Comparison of ENCODE assay signal across 8 cellular contexts in the genomic region with DNA sequence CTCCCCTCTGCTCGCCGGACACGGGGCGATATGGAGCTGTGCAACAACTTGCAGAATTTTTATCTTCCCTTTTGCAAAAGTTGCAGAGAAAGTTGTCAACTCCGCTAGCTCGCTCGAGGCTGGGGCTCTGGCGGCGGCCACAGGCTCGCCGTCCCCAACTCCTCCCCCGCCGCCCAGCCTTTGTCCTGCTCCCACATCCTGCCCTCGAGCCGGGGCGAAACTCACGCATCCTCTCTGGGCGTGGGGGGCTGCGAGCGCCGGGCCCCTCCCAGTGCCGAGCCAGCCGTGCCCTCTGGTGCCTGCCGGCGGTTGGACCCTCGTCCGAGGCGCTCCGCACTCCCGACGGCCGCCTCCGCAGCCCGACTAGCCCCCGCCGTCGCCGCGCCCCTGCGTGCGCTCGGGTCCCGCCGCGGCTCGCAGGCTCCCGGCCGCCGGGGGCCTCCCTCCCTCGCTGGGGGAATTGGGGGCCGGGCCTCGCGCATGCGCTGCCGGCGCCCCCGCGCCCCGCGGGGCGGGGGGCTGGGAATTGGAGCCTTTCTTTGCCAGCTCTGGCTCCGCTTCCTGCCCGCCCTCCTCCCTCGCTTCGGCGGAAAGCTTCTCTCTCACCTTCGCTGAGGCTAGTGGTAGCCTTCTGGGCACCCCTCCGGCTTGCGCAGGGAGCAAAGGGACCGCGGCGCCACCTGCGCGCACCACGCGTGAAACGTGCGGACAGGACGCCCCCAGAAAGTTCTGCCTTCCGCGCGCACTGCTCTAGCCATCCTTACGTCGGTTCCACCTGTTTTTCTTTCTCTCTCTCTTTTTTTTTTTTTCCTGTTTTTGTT. TPM values are rescaled to one million over a fixed set of nuclear protein-coding genes. Genes with fewer than 3 reads are reported as not detected.
DNase-seq lines count a peak whose midpoint lies in the region; ATAC-seq and TF ChIP-seq lines count a peak whose summit lies in the region.

A gene with protein sequence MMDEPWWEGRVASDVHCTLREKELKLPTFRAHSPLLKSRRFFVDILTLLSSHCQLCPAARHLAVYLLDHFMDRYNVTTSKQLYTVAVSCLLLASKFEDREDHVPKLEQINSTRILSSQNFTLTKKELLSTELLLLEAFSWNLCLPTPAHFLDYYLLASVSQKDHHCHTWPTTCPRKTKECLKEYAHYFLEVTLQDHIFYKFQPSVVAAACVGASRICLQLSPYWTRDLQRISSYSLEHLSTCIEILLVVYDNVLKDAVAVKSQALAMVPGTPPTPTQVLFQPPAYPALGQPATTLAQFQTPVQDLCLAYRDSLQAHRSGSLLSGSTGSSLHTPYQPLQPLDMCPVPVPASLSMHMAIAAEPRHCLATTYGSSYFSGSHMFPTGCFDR (minus strand): TSS at position 426 of the 821 bp plus-strand sequence. CDS start 641 bp downstream, outside the sequence.

- CTCF ChIA-PET in activated CD8-positive, alpha-beta T cell treated with anti-CD3 and anti-CD28 coated beads, Interleukin-2, amount 10 ng/mL, durations not matched to agents 7 days and 5 days (lab: Charles Lee), result no interaction called here

- H3K4me1 ChIP-seq in gastroesophageal sphincter, result peaks cover 0 to 19% (median 6%) of the 10 kb centered on the region in 3 donors

- H3K27ac Mint-ChIP-seq in activated CD8-positive, alpha-beta T cell treated with anti-CD3 and anti-CD28 coated beads, Interleukin-2, amount 10 ng/mL, durations not matched to agents 7 days and 5 days, result no peak within 1 kb of the TSS
- H3K27ac Mint-ChIP-seq in nephron progenitor cell, result peak within 1 kb of the TSS; percentile 38

- peak within 1 kb of the TSS; percentile 34 to 69 for H3K4me3 ChIP-seq in gastroesophageal sphincter

- no peaks in the 10 kb centered on the region for H3K36me3 ChIP-seq in gastroesophageal sphincter

- peaks cover 24% of the 10 kb centered on the region for H3K27me3 ChIP-seq in gastroesophageal sphincter

- ATAC-seq in GM21737 (IDR thresholded peaks at IDR 0.05; ENCODE audit: unreplicated experiment) (peak; percentile 55), gastroesophageal sphincter (peak; percentile 67), GM18519 (IDR thresholded peaks at IDR 0.05; ENCODE audit: low FRiP score, unreplicated experiment) (no peak)
- ATAC-seq in activated CD8-positive, alpha-beta T cell treated with anti-CD3 and anti-CD28 coated beads, Interleukin-2, amount 10 ng/mL, durations not matched to agents 7 days and 5 days, result peak; percentile 70

- no peaks in the 10 kb centered on the region for H3K9me3 Mint-ChIP-seq in activated CD8-positive, alpha-beta T cell treated with anti-CD3 and anti-CD28 coated beads, Interleukin-2, amount 10 ng/mL, durations not matched to agents 7 days and 5 days (ENCODE audit: insufficient read depth)
- H3K9me3 Mint-ChIP-seq in nephron progenitor cell, result no peaks in the 10 kb centered on the region

- peaks cover 8% of the 10 kb centered on the region for H3K4me1 Mint-ChIP-seq in activated CD8-positive, alpha-beta T cell treated with anti-CD3 and anti-CD28 coated beads, Interleukin-2, amount 10 ng/mL, durations not matched to agents 7 days and 5 days (ENCODE audit: low read depth)
- H3K4me1 Mint-ChIP-seq in nephron progenitor cell, result peaks cover 53% of the 10 kb centered on the region

- no peak for TF ChIP-seq CTCF in gastroesophageal sphincter (IDR thresholded peaks at IDR 0.05)
- TF ChIP-seq CTCF in nephron progenitor cell (IDR thresholded peaks at IDR 0.05), result no peak

- peaks cover 74% of the 10 kb centered on the region for H3K27me3 Mint-ChIP-seq in activated CD8-positive, alpha-beta T cell treated with anti-CD3 and anti-CD28 coated beads, Interleukin-2, amount 10 ng/mL, durations not matched to agents 7 days and 5 days (ENCODE audit: low read depth)
- peaks cover 16% of the 10 kb centered on the region for H3K27me3 Mint-ChIP-seq in nephron progenitor cell (ENCODE audit: low read depth, poor library complexity)

- H3K4me3 Mint-ChIP-seq in activated CD8-positive, alpha-beta T cell treated with anti-CD3 and anti-CD28 coated beads, Interleukin-2, amount 10 ng/mL, durations not matched to agents 7 days and 5 days, result peak within 1 kb of the TSS; percentile 71
- peak within 1 kb of the TSS; percentile 98 for H3K4me3 Mint-ChIP-seq in nephron progenitor cell

- DNase-seq in Daoy (ENCODE audit: low read depth) (peak; percentile 86), NCI-H146 (lab: John Stamatoyannopoulos, UW) (peak; percentile 79), nephron progenitor cell (peak; percentile 89), AML-193 (lab: John Stamatoyannopoulos, UW) (no peak)
- peak; percentile 31 for DNase-seq in activated CD8-positive, alpha-beta T cell treated with anti-CD3 and anti-CD28 coated beads, Interleukin-2, amount 10 ng/mL, durations not matched to agents 7 days and 5 days

- 0 to 1% methylated on average over 5 to 14 of the region's 84 CpGs for WGBS in gastroesophageal sphincter (ENCODE audit: low coverage in 1 of 2), 2 donors

- TF ChIP-seq POLR2A in gastroesophageal sphincter (IDR thresholded peaks at IDR 0.05), result peak in 1 of 2 donors; percentile 7

- TF ChIP-seq EP300 in gastroesophageal sphincter (IDR thresholded peaks at IDR 0.05), result no peak

- H3K9me3 ChIP-seq in gastroesophageal sphincter, result no peaks in the 10 kb centered on the region

- POLR2A ChIA-PET in activated CD8-positive, alpha-beta T cell treated with anti-CD3 and anti-CD28 coated beads, Interleukin-2, amount 10 ng/mL, durations not matched to agents 7 days and 5 days (lab: Charles Lee), result interaction anchor here (0.6 kb wide), 1 partner anchor 63 kb away, joined by 3 read pairs; no protein-coding TSS in a partner anchor

- H3K27ac ChIP-seq in gastroesophageal sphincter, result peak within 1 kb of the TSS in 2 of 4 donors; percentile 62 to 64

- no peaks in the 10 kb centered on the region for H3K36me3 Mint-ChIP-seq in activated CD8-positive, alpha-beta T cell treated with anti-CD3 and anti-CD28 coated beads, Interleukin-2, amount 10 ng/mL, durations not matched to agents 7 days and 5 days (ENCODE audit: low read depth)
- H3K36me3 Mint-ChIP-seq in nephron progenitor cell (ENCODE audit: low read depth), result peaks cover 30% of the 10 kb centered on the region

RNA-seq across cellular contexts. Expression of the gene that starts here (rescaled TPM):
- total RNA-seq in Daoy (2014; rRNA removed; shearing (Covaris generic)), result 6.1 and 7.0 TPM in 2 replicates
- total RNA-seq in activated CD8-positive, alpha-beta T cell treated with anti-CD3 and anti-CD28 coated beads, Interleukin-2, amount 10 ng/mL, durations not matched to agents 7 days and 5 days, result under 1 TPM in 1 of 2 experiments, not detected in 1; 0.23 TPM
- 1 to 10 TPM in 1 of 4 donors, under 1 TPM in 3; 0.35 to 1.9 (median 0.65) TPM for total RNA-seq in gastroesophageal sphincter

Comparison
In these comparisons a context has a peak if more than half of its experiments do, and no peak if none do; other contexts are left out.
1. Peak in DNase-seq and ATAC-seq in activated CD8-positive, alpha-beta T cell treated with anti-CD3 and anti-CD28 coated beads, Interleukin-2, amount 10 ng/mL, durations not matched to agents 7 days and 5 days; RNA of the gene not detected or under 1 TPM.
2. DNase-seq: peak in Daoy (single experiment), NCI-H146 (single experiment) and nephron progenitor cell (single experiment); none in AML-193 (0 of 2).